14 cellular contexts compared by ENCODE assay signal in genomic region chr16:47644166-47644565, GRCh38.
DNase-seq lines count a peak whose midpoint lies in the region; ATAC-seq and TF ChIP-seq lines count a peak whose summit lies in the region.
"Had no signal": no experiment of that assay in that cellular context is flagged by ENCODE, and none has a peak within 500 bp of the region (broad histone marks: within the 10 kb centered on the region; RNA-seq: fewer than 3 reads in every experiment).

No MANE protein-coding gene starts in this region.

- H3K9me3 Mint-ChIP-seq in glutamatergic neuron (ENCODE audit: unreplicated experiment) = peaks cover 3% of the 10 kb centered on the region
- H3K9me3 Mint-ChIP-seq: activated naive CD8-positive, alpha-beta T cell treated with anti-CD3 and anti-CD28 coated beads for 36 hours; nephron had no signal

- no peak overlapping the region for H3K27ac ChIP-seq in thoracic aorta
- H3K27ac ChIP-seq: SJCRH30, thyroid gland had no signal

- H3K9me3 ChIP-seq in thoracic aorta = no peaks in the 10 kb centered on the region
- H3K9me3 ChIP-seq: SJCRH30, thyroid gland had no signal

- peak overlapping the region; percentile 84 for H3K27ac Mint-ChIP-seq in glutamatergic neuron (ENCODE audit: unreplicated experiment)
- H3K27ac Mint-ChIP-seq: activated naive CD8-positive, alpha-beta T cell treated with anti-CD3 and anti-CD28 coated beads for 36 hours; nephron had no signal

- H3K36me3 ChIP-seq in thoracic aorta = no peaks in the 10 kb centered on the region
- H3K36me3 ChIP-seq: SJCRH30, thyroid gland had no signal

- TF ChIP-seq CTCF in glutamatergic neuron (IDR thresholded peaks at IDR 0.05; ENCODE audit: partially characterized antibody, unreplicated experiment) (no peak), thoracic aorta (IDR thresholded peaks at IDR 0.05) (no peak)

- peaks cover 17 to 20% of the 10 kb centered on the region in 2 donors for H3K4me1 ChIP-seq in thoracic aorta (ENCODE audit: control insufficient read depth in 1 of 2, low read depth in 2 of 2)
- H3K4me1 ChIP-seq: SJCRH30 had no signal

- H3K4me3 ChIP-seq in thoracic aorta = peak overlapping the region; percentile 3
- H3K4me3 ChIP-seq: SJCRH30, thyroid gland had no signal

- peaks cover 29% of the 10 kb centered on the region for H3K4me1 Mint-ChIP-seq in glutamatergic neuron (ENCODE audit: low read depth, unreplicated experiment)
- H3K4me1 Mint-ChIP-seq: B cell, nephron had no signal

- no peaks in the 10 kb centered on the region for H3K27me3 ChIP-seq in thoracic aorta (replicated peaks; ENCODE audit: insufficient read depth)
- H3K27me3 ChIP-seq: SJCRH30, thyroid gland had no signal

- H3K36me3 Mint-ChIP-seq in glutamatergic neuron (ENCODE audit: unreplicated experiment) = no peaks in the 10 kb centered on the region

- H3K4me3 Mint-ChIP-seq in glutamatergic neuron (ENCODE audit: unreplicated experiment) = no peak overlapping the region
- H3K4me3 Mint-ChIP-seq: activated naive CD8-positive, alpha-beta T cell treated with anti-CD3 and anti-CD28 coated beads for 36 hours; B cell; nephron had no signal

- H3K27me3 Mint-ChIP-seq in glutamatergic neuron (ENCODE audit: unreplicated experiment) = peaks cover 4% of the 10 kb centered on the region
- H3K27me3 Mint-ChIP-seq: activated naive CD8-positive, alpha-beta T cell treated with anti-CD3 and anti-CD28 coated beads for 36 hours; B cell had no signal

- DNase-seq in NOMO-1 treated with DMSO at 0.1 percent for 48 hours (lab: John Stamatoyannopoulos, UW; ENCODE audit: unreplicated experiment) = peak; percentile 26
- no peak for DNase-seq in NOMO-1 treated with dmso at 0.1 percent for 144 hours (lab: John Stamatoyannopoulos, UW; ENCODE audit: unreplicated experiment)
- DNase-seq in amniotic stem cell (lab: John Stamatoyannopoulos, UW) = peak; percentile 22
- DNase-seq in glutamatergic neuron = no peak
- no peak for DNase-seq in thoracic aorta (ENCODE audit: low spot score)
- DNase-seq in UCSD-AML1 (lab: John Stamatoyannopoulos, UW; ENCODE audit: unreplicated experiment) = no peak
- no peak for DNase-seq in epidermal melanocyte (ENCODE audit: insufficient read length, low spot score)
- DNase-seq: activated naive CD8-positive, alpha-beta T cell treated with anti-CD3 and anti-CD28 coated beads for 36 hours; NCI-H2171 had no signal

- no peak for ATAC-seq in thoracic aorta (ENCODE audit: insufficient number of reproducible peaks, low FRiP score, low read depth)
- no peak for ATAC-seq in GM21723 (IDR thresholded peaks at IDR 0.05; ENCODE audit: unreplicated experiment)

Comparison
In these comparisons a context has a peak if more than half of its experiments do, and no peak if none do; other contexts are left out.
1. DNase-seq: peak in NOMO-1 treated with DMSO at 0.1 percent for 48 hours (single experiment) and amniotic stem cell (single experiment); none in NOMO-1 treated with dmso at 0.1 percent for 144 hours (single experiment), glutamatergic neuron (single experiment), thoracic aorta (single experiment), UCSD-AML1 (single experiment) and epidermal melanocyte (single experiment).